15 cellular contexts compared by ENCODE assay signal in the genomic region with DNA sequence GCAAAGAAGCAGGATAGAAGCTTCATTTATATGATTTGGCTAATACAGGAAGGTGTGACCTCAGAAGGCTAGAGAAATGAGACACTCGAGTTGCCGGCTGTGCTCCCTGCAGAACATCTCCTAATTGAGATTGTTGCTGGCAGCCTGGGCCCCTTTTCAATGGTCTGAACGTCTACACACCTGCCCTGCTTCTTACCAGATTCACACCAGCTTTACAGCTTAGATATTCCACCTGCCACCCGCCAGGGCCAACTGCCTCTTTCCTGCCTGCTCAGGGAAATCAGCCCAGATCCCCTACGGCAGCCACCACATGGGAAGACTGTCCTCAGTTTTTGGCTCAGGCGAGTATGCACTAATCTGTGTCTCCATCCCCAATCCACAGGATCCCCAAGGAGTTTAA.
"Had no signal": no experiment of that assay in that cellular context is flagged by ENCODE, and none has a peak within 500 bp of the region (broad histone marks: within the 10 kb centered on the region; RNA-seq: fewer than 3 reads in every experiment).

No MANE protein-coding gene starts in this region.

- H3K4me3 Mint-ChIP-seq: activated naive CD8-positive, alpha-beta T cell treated with anti-CD3 and anti-CD28 coated beads, Interleukin-2, amount 10 ng/mL, durations not matched to agents 7 days and 5 days; brain; immature natural killer cell; natural killer cell treated with Interleukin-12 subunit alpha and Interleukin-12 subunit beta and Interleukin-15 and Interleukin-18, amount 100 ng/mL, for 72 hours had no signal

- DNase-seq: activated CD4-positive, alpha-beta T cell treated with anti-CD3 and anti-CD28 coated beads, Interleukin-2, amount 50 U/mL, for 1 hour; activated CD8-positive, alpha-beta memory T cell treated with anti-CD3 and anti-CD28 coated beads for 24 hours; activated naive CD4-positive, alpha-beta T cell; activated naive CD8-positive, alpha-beta T cell treated with anti-CD3 and anti-CD28 coated beads, Interleukin-2, amount 10 ng/mL, durations not matched to agents 7 days and 5 days; central memory CD4-positive, alpha-beta T cell; effector CD8-positive, alpha-beta T cell; gastrocnemius medialis; heart left ventricle; immature natural killer cell; retina; stimulated activated CD4-positive, alpha-beta T cell treated with anti-CD3 and anti-CD28 coated beads, Interleukin-12 subunit alpha, Interleukin-12 subunit beta, amount 100 ng/mL, for 4 hours; stimulated activated CD4-positive, alpha-beta T cell treated with anti-CD3 and anti-CD28 coated beads, Interleukin-2, amount 100 ng/mL, for 24 hours had no signal

- H3K27me3 Mint-ChIP-seq: activated naive CD8-positive, alpha-beta T cell treated with anti-CD3 and anti-CD28 coated beads, Interleukin-2, amount 10 ng/mL, durations not matched to agents 7 days and 5 days had no signal

- H3K27ac Mint-ChIP-seq: activated naive CD8-positive, alpha-beta T cell treated with anti-CD3 and anti-CD28 coated beads, Interleukin-2, amount 10 ng/mL, durations not matched to agents 7 days and 5 days; brain; immature natural killer cell; natural killer cell treated with Interleukin-12 subunit alpha and Interleukin-12 subunit beta and Interleukin-15 and Interleukin-18, amount 100 ng/mL, for 72 hours had no signal

- H3K4me1 Mint-ChIP-seq: activated naive CD8-positive, alpha-beta T cell treated with anti-CD3 and anti-CD28 coated beads, Interleukin-2, amount 10 ng/mL, durations not matched to agents 7 days and 5 days; brain; immature natural killer cell had no signal

- H3K36me3 ChIP-seq: gastrocnemius medialis, heart left ventricle, thoracic aorta had no signal

- H3K36me3 Mint-ChIP-seq: activated naive CD8-positive, alpha-beta T cell treated with anti-CD3 and anti-CD28 coated beads, Interleukin-2, amount 10 ng/mL, durations not matched to agents 7 days and 5 days; brain; immature natural killer cell; natural killer cell treated with Interleukin-12 subunit alpha and Interleukin-12 subunit beta and Interleukin-15 and Interleukin-18, amount 100 ng/mL, for 72 hours had no signal

- ATAC-seq: gastrocnemius medialis; heart left ventricle; natural killer cell treated with Interleukin-12 subunit alpha and Interleukin-12 subunit beta and Interleukin-15 and Interleukin-18, amount 100 ng/mL, for 72 hours had no signal

- H3K4me3 ChIP-seq: gastrocnemius medialis, heart left ventricle, thoracic aorta had no signal

- H3K4me1 ChIP-seq: gastrocnemius medialis, heart left ventricle had no signal

- H3K27ac ChIP-seq: gastrocnemius medialis, heart left ventricle, thoracic aorta had no signal

- H3K27me3 ChIP-seq: gastrocnemius medialis had no signal
